1 cellular context compared by ENCODE assay signal in genomic region chr17:7438050-7438614, GRCh38.
TF ChIP-seq lines count a peak whose summit lies in the region.

No MANE protein-coding gene starts in this region.

TF ChIP-seq in SK-N-SH, 30 proteins besides CTCF, POLR2A, EP300 and RAD21:
- no peak for TF ChIP-seq MAX (IDR thresholded peaks at IDR 0.05; ENCODE audit: low read depth)
- TF ChIP-seq GABPA (IDR thresholded peaks at IDR 0.05; ENCODE audit: low read depth): no peak
